ENCODE assay signal across 20 cellular contexts in genomic region chr1:93087532-93087931, GRCh38.
"Had no signal": no experiment of that assay in that cellular context is flagged by ENCODE, and none has a peak within 500 bp of the region (broad histone marks: within the 10 kb centered on the region; RNA-seq: fewer than 3 reads in every experiment).

No MANE protein-coding gene starts in this region.

- H3K4me2 ChIP-seq: neural progenitor cell had no signal

- DNase-seq: activated CD4-positive, alpha-beta T cell treated with anti-CD3 and anti-CD28 coated beads, Interleukin-2, amount 10 ng/mL, durations not matched to agents 24 days and 14 days; activated CD4-positive, CD25-positive, alpha-beta regulatory T cell; activated CD8-positive, alpha-beta T cell treated with anti-CD3 and anti-CD28 coated beads for 36 hours; activated effector memory CD4-positive, alpha-beta T cell treated with Interleukin-2 at 50 U/mL for 16 hours; activated naive CD4-positive, alpha-beta T cell treated with anti-CD3 and anti-CD28 coated beads, Interleukin-2, amount 10 ng/mL, durations not matched to agents 7 days and 5 days; activated T-cell treated with anti-CD3 and anti-CD28 coated beads, Interleukin-2, amount 50 U/mL, for 4 hours; adrenal gland; gastrocnemius medialis; head of caudate nucleus; kidney; stimulated activated CD4-positive, alpha-beta T cell treated with anti-CD3 and anti-CD28 coated beads, Interleukin-2, amount 100 ng/mL, for 24 hours had no signal

- H3K27ac ChIP-seq: adrenal gland, breast epithelium, coronary artery, gastrocnemius medialis, neural progenitor cell, right atrium auricular region, tibial nerve had no signal

- H3K4me3 Mint-ChIP-seq: activated CD4-positive, alpha-beta T cell treated with anti-CD3 and anti-CD28 coated beads, Interleukin-2, amount 10 ng/mL, durations not matched to agents 24 days and 14 days; activated CD8-positive, alpha-beta T cell treated with anti-CD3 and anti-CD28 coated beads for 36 hours; activated naive CD4-positive, alpha-beta T cell treated with anti-CD3 and anti-CD28 coated beads, Interleukin-2, amount 10 ng/mL, durations not matched to agents 7 days and 5 days; activated T-cell treated with anti-CD3 and anti-CD28 coated beads, Interleukin-2, amount 50 U/mL, for 4 hours; neural progenitor cell; stimulated activated naive CD8-positive, alpha-beta T cell treated with anti-CD3 and anti-CD28 coated beads, Interleukin-15, Interleukin-2, amounts not matched to agents 100 ng/mL and 50 ng/mL, for 24 hours had no signal

- H3K36me3 ChIP-seq: adrenal gland, breast epithelium had no signal

- H3K27me3 Mint-ChIP-seq: activated CD4-positive, alpha-beta T cell treated with anti-CD3 and anti-CD28 coated beads, Interleukin-2, amount 10 ng/mL, durations not matched to agents 24 days and 14 days; activated CD8-positive, alpha-beta T cell treated with anti-CD3 and anti-CD28 coated beads for 36 hours; activated naive CD4-positive, alpha-beta T cell treated with anti-CD3 and anti-CD28 coated beads, Interleukin-2, amount 10 ng/mL, durations not matched to agents 7 days and 5 days; progenitor cell of endocrine pancreas; stimulated activated naive CD8-positive, alpha-beta T cell treated with anti-CD3 and anti-CD28 coated beads, Interleukin-15, Interleukin-2, amounts not matched to agents 100 ng/mL and 50 ng/mL, for 24 hours had no signal

- H3K27ac Mint-ChIP-seq: activated CD4-positive, alpha-beta T cell treated with anti-CD3 and anti-CD28 coated beads, Interleukin-2, amount 10 ng/mL, durations not matched to agents 24 days and 14 days; activated CD8-positive, alpha-beta T cell treated with anti-CD3 and anti-CD28 coated beads for 36 hours; activated naive CD4-positive, alpha-beta T cell treated with anti-CD3 and anti-CD28 coated beads, Interleukin-2, amount 10 ng/mL, durations not matched to agents 7 days and 5 days; neural progenitor cell; progenitor cell of endocrine pancreas; stimulated activated naive CD8-positive, alpha-beta T cell treated with anti-CD3 and anti-CD28 coated beads, Interleukin-15, Interleukin-2, amounts not matched to agents 100 ng/mL and 50 ng/mL, for 24 hours had no signal

- H3K4me1 ChIP-seq: adrenal gland, breast epithelium, neural progenitor cell, right atrium auricular region had no signal

- H3K9me3 Mint-ChIP-seq: activated CD4-positive, alpha-beta T cell treated with anti-CD3 and anti-CD28 coated beads, Interleukin-2, amount 10 ng/mL, durations not matched to agents 24 days and 14 days; activated T-cell treated with anti-CD3 and anti-CD28 coated beads, Interleukin-2, amount 50 U/mL, for 4 hours; stimulated activated naive CD8-positive, alpha-beta T cell treated with anti-CD3 and anti-CD28 coated beads, Interleukin-15, Interleukin-2, amounts not matched to agents 100 ng/mL and 50 ng/mL, for 24 hours had no signal

- ATAC-seq: activated CD8-positive, alpha-beta T cell treated with anti-CD3 and anti-CD28 coated beads for 36 hours; activated T-cell treated with anti-CD3 and anti-CD28 coated beads, Interleukin-2, amount 50 U/mL, for 4 hours; esophagus mucosa; gastrocnemius medialis; left lobe of liver had no signal

- H3K9me3 ChIP-seq: adrenal gland, breast epithelium, gastrocnemius medialis had no signal

- H3K9ac ChIP-seq: neural progenitor cell had no signal

- H3K4me1 Mint-ChIP-seq: neural progenitor cell had no signal

- H3K4me3 ChIP-seq: adrenal gland, breast epithelium, coronary artery, gastrocnemius medialis, neural progenitor cell, right atrium auricular region, tibial nerve had no signal

- H2AFZ ChIP-seq: neural progenitor cell had no signal

- H3K27me3 ChIP-seq: adrenal gland, breast epithelium, gastrocnemius medialis, neural progenitor cell, right atrium auricular region, tibial nerve had no signal
